ENCODE assay signal across 7 cellular contexts in genomic region chr14:70939693-70940092, GRCh38. TPM values are rescaled to one million over a fixed set of nuclear protein-coding genes. Genes with fewer than 3 reads are reported as not detected.
DNase-seq lines count a peak whose midpoint lies in the region; ATAC-seq and TF ChIP-seq lines count a peak whose summit lies in the region.
"Not testable (repeated sequence)": the region's sequence is repeated elsewhere in the genome, so short reads cannot be mapped to it uniquely, and the experiment has no call there.

No MANE protein-coding gene starts in this region.

- not testable (repeated sequence) for H3K4me3 ChIP-seq in CD4-positive, alpha-beta memory T cell (ENCODE audit: low read length in 2 of 2)

- DNase-seq in CD4-positive, alpha-beta memory T cell; T-helper 2 cell treated with Interferon-gamma antibody and Interleukin-4, amounts not matched to agents 5 μg/mL and 100 μg/mL, for 36 hours (ENCODE audit: low spot score); activated CD8-positive, alpha-beta T cell treated with anti-CD3 and anti-CD28 coated beads for 36 hours; activated T-helper 1 cell treated with anti-CD3 and anti-CD28 coated beads, Interleukin-12 subunit alpha, Interleukin-12 subunit beta, Interleukin-2, Interleukin-4 antibody, amounts not matched to agents 30 ng/mL and 10 ng/mL and 1 ng/mL, durations not matched to agents 14 hours and 24 hours and 36 hours (ENCODE audit: low spot score); immature natural killer cell; progenitor cell of endocrine pancreas (ENCODE audit: low spot score, unreplicated experiment): not testable (repeated sequence)

- H3K27ac ChIP-seq in CD4-positive, alpha-beta memory T cell (ENCODE audit: low read depth, low read length), result not testable (repeated sequence)

- POLR2A ChIA-PET in CD4-positive, alpha-beta memory T cell (lab: Charles Lee; ENCODE audit: partially characterized antibody), result interaction anchor here (2.9 to 4.3 kb wide), 3 partner anchors 15 to 33 kb away, joined by 9 to 96 read pairs (median 40); partner anchors contain the start of gene PCNX1
- POLR2A ChIA-PET in activated CD8-positive, alpha-beta T cell treated with anti-CD3 and anti-CD28 coated beads for 36 hours (lab: Charles Lee), result not testable (repeated sequence)

- H3K9me3 Mint-ChIP-seq in CD4-positive, alpha-beta memory T cell, result peaks cover 2 to 62% (median 50%) of the 10 kb centered on the region in 8 donors
- H3K9me3 Mint-ChIP-seq in T-helper 2 cell treated with Interferon-gamma antibody and Interleukin-4, amounts not matched to agents 5 μg/mL and 100 μg/mL, for 36 hours, result peaks cover 53% of the 10 kb centered on the region
- peaks cover 55% of the 10 kb centered on the region for H3K9me3 Mint-ChIP-seq in activated CD8-positive, alpha-beta T cell treated with anti-CD3 and anti-CD28 coated beads for 36 hours
- peaks cover 59% of the 10 kb centered on the region for H3K9me3 Mint-ChIP-seq in activated T-helper 1 cell treated with anti-CD3 and anti-CD28 coated beads, Interleukin-12 subunit alpha, Interleukin-12 subunit beta, Interleukin-2, Interleukin-4 antibody, amounts not matched to agents 30 ng/mL and 10 ng/mL and 1 ng/mL, durations not matched to agents 14 hours and 24 hours and 36 hours
- H3K9me3 Mint-ChIP-seq in activated naive CD8-positive, alpha-beta T cell (ENCODE audit: low read depth), result peaks cover 24% of the 10 kb centered on the region
- H3K9me3 Mint-ChIP-seq in immature natural killer cell, result peaks cover 3 to 19% (median 13%) of the 10 kb centered on the region in 6 donors
- H3K9me3 Mint-ChIP-seq in progenitor cell of endocrine pancreas (ENCODE audit: low read depth), result peaks cover 63% of the 10 kb centered on the region

- H3K27ac Mint-ChIP-seq in CD4-positive, alpha-beta memory T cell, result peak overlapping the region; percentile 88 to 98 (median 94)
- peak overlapping the region; percentile 33 for H3K27ac Mint-ChIP-seq in T-helper 2 cell treated with Interferon-gamma antibody and Interleukin-4, amounts not matched to agents 5 μg/mL and 100 μg/mL, for 36 hours
- H3K27ac Mint-ChIP-seq in activated CD8-positive, alpha-beta T cell treated with anti-CD3 and anti-CD28 coated beads for 36 hours, result peak overlapping the region; percentile 79
- peak overlapping the region; percentile 26 for H3K27ac Mint-ChIP-seq in activated T-helper 1 cell treated with anti-CD3 and anti-CD28 coated beads, Interleukin-12 subunit alpha, Interleukin-12 subunit beta, Interleukin-2, Interleukin-4 antibody, amounts not matched to agents 30 ng/mL and 10 ng/mL and 1 ng/mL, durations not matched to agents 14 hours and 24 hours and 36 hours
- peak overlapping the region; percentile 91 for H3K27ac Mint-ChIP-seq in activated naive CD8-positive, alpha-beta T cell
- peak overlapping the region; percentile 14 to 97 (median 86) for H3K27ac Mint-ChIP-seq in immature natural killer cell
- peak overlapping the region; percentile 21 for H3K27ac Mint-ChIP-seq in progenitor cell of endocrine pancreas

- H3K36me3 ChIP-seq in CD4-positive, alpha-beta memory T cell (ENCODE audit: insufficient read depth, low read length), result not testable (repeated sequence)

- not testable (repeated sequence) for H3K9me3 ChIP-seq in CD4-positive, alpha-beta memory T cell (ENCODE audit: control insufficient read depth in 1 of 2, low read length in 2 of 2)

- peaks cover 42 to 54% of the 10 kb centered on the region in 2 donors for H3K36me3 Mint-ChIP-seq in CD4-positive, alpha-beta memory T cell
- peaks cover 77% of the 10 kb centered on the region for H3K36me3 Mint-ChIP-seq in T-helper 2 cell treated with Interferon-gamma antibody and Interleukin-4, amounts not matched to agents 5 μg/mL and 100 μg/mL, for 36 hours (ENCODE audit: low read depth)
- H3K36me3 Mint-ChIP-seq in activated CD8-positive, alpha-beta T cell treated with anti-CD3 and anti-CD28 coated beads for 36 hours (ENCODE audit: low read depth), result peaks cover 77% of the 10 kb centered on the region
- H3K36me3 Mint-ChIP-seq in activated T-helper 1 cell treated with anti-CD3 and anti-CD28 coated beads, Interleukin-12 subunit alpha, Interleukin-12 subunit beta, Interleukin-2, Interleukin-4 antibody, amounts not matched to agents 30 ng/mL and 10 ng/mL and 1 ng/mL, durations not matched to agents 14 hours and 24 hours and 36 hours (ENCODE audit: low read depth), result peaks cover 60% of the 10 kb centered on the region
- H3K36me3 Mint-ChIP-seq in activated naive CD8-positive, alpha-beta T cell, result peaks cover 40% of the 10 kb centered on the region
- H3K36me3 Mint-ChIP-seq in immature natural killer cell (peaks cover 14 to 21% (median 19%) of the 10 kb centered on the region in 3 donors), progenitor cell of endocrine pancreas (ENCODE audit: insufficient read depth) (peaks cover 64% of the 10 kb centered on the region)

- H3K27me3 ChIP-seq in CD4-positive, alpha-beta memory T cell (ENCODE audit: insufficient read depth, low read length), result not testable (repeated sequence)

- H3K4me1 Mint-ChIP-seq in CD4-positive, alpha-beta memory T cell, result peaks cover 68 to 97% (median 79%) of the 10 kb centered on the region in 4 donors
- peaks cover 47% of the 10 kb centered on the region for H3K4me1 Mint-ChIP-seq in T-helper 2 cell treated with Interferon-gamma antibody and Interleukin-4, amounts not matched to agents 5 μg/mL and 100 μg/mL, for 36 hours (ENCODE audit: low read depth)
- H3K4me1 Mint-ChIP-seq in activated CD8-positive, alpha-beta T cell treated with anti-CD3 and anti-CD28 coated beads for 36 hours (ENCODE audit: low read depth), result peaks cover 84% of the 10 kb centered on the region
- H3K4me1 Mint-ChIP-seq in activated T-helper 1 cell treated with anti-CD3 and anti-CD28 coated beads, Interleukin-12 subunit alpha, Interleukin-12 subunit beta, Interleukin-2, Interleukin-4 antibody, amounts not matched to agents 30 ng/mL and 10 ng/mL and 1 ng/mL, durations not matched to agents 14 hours and 24 hours and 36 hours (ENCODE audit: low read depth), result peaks cover 75% of the 10 kb centered on the region
- H3K4me1 Mint-ChIP-seq in activated naive CD8-positive, alpha-beta T cell (ENCODE audit: low read depth), result peaks cover 78% of the 10 kb centered on the region
- peaks cover 90 to 93% of the 10 kb centered on the region in 2 donors for H3K4me1 Mint-ChIP-seq in immature natural killer cell
- not testable (repeated sequence) for H3K4me1 Mint-ChIP-seq in progenitor cell of endocrine pancreas (ENCODE audit: low read depth)

- H3K4me3 Mint-ChIP-seq in CD4-positive, alpha-beta memory T cell, result peak overlapping the region; percentile 49 to 93 (median 65)
- peak overlapping the region; percentile 25 for H3K4me3 Mint-ChIP-seq in T-helper 2 cell treated with Interferon-gamma antibody and Interleukin-4, amounts not matched to agents 5 μg/mL and 100 μg/mL, for 36 hours
- H3K4me3 Mint-ChIP-seq in activated CD8-positive, alpha-beta T cell treated with anti-CD3 and anti-CD28 coated beads for 36 hours; activated T-helper 1 cell treated with anti-CD3 and anti-CD28 coated beads, Interleukin-12 subunit alpha, Interleukin-12 subunit beta, Interleukin-2, Interleukin-4 antibody, amounts not matched to agents 30 ng/mL and 10 ng/mL and 1 ng/mL, durations not matched to agents 14 hours and 24 hours and 36 hours; activated naive CD8-positive, alpha-beta T cell; progenitor cell of endocrine pancreas (ENCODE audit: low read depth): not testable (repeated sequence)
- peak overlapping the region in 4 of 5 donors; percentile 2 to 77 (median 40) for H3K4me3 Mint-ChIP-seq in immature natural killer cell

- CTCF ChIA-PET in CD4-positive, alpha-beta memory T cell (lab: Charles Lee; ENCODE audit: partially characterized antibody), result interaction anchor here (1.6 to 8.1 kb wide), 5 partner anchors 9 to 122 kb away, joined by 3 to 73 read pairs (median 21); partner anchors contain the start of gene PCNX1
- CTCF ChIA-PET in activated CD8-positive, alpha-beta T cell treated with anti-CD3 and anti-CD28 coated beads for 36 hours (lab: Charles Lee), result not testable (repeated sequence)

- intact Hi-C loops in CD4-positive, alpha-beta memory T cell (cut with micrococcal nuclease); activated CD8-positive, alpha-beta T cell treated with anti-CD3 and anti-CD28 coated beads for 36 hours (cut with micrococcal nuclease); activated T-helper 1 cell treated with anti-CD3 and anti-CD28 coated beads, Interleukin-12 subunit alpha, Interleukin-12 subunit beta, Interleukin-2, Interleukin-4 antibody, amounts not matched to agents 30 ng/mL and 10 ng/mL and 1 ng/mL, durations not matched to agents 14 hours and 24 hours and 36 hours (cut with micrococcal nuclease): not testable (repeated sequence)

- TF ChIP-seq CTCF in activated CD8-positive, alpha-beta T cell treated with anti-CD3 and anti-CD28 coated beads for 36 hours (IDR thresholded peaks at IDR 0.05); progenitor cell of endocrine pancreas (IDR thresholded peaks at IDR 0.05; ENCODE audit: unreplicated experiment): not testable (repeated sequence)

- not testable (repeated sequence) for ATAC-seq in activated CD8-positive, alpha-beta T cell treated with anti-CD3 and anti-CD28 coated beads for 36 hours

- not testable (repeated sequence) for H3K27me3 Mint-ChIP-seq in CD4-positive, alpha-beta memory T cell; T-helper 2 cell treated with Interferon-gamma antibody and Interleukin-4, amounts not matched to agents 5 μg/mL and 100 μg/mL, for 36 hours (ENCODE audit: low read depth); activated CD8-positive, alpha-beta T cell treated with anti-CD3 and anti-CD28 coated beads for 36 hours; activated T-helper 1 cell treated with anti-CD3 and anti-CD28 coated beads, Interleukin-12 subunit alpha, Interleukin-12 subunit beta, Interleukin-2, Interleukin-4 antibody, amounts not matched to agents 30 ng/mL and 10 ng/mL and 1 ng/mL, durations not matched to agents 14 hours and 24 hours and 36 hours (ENCODE audit: insufficient read depth); activated naive CD8-positive, alpha-beta T cell; immature natural killer cell (ENCODE audit: low read depth in 3 of 3); progenitor cell of endocrine pancreas

- H3K4me1 ChIP-seq in CD4-positive, alpha-beta memory T cell (ENCODE audit: insufficient read depth, low read length), result peaks cover 44% of the 10 kb centered on the region

RNA-seq across cellular contexts. Expression of gene PCNX1, which starts 32.4 kb away (rescaled TPM):
- total RNA-seq in CD4-positive, alpha-beta memory T cell, result 100 to 1,000 TPM; 115 to 128 TPM
- polyA plus RNA-seq in CD4-positive, alpha-beta memory T cell, result 10 to 100 TPM; 10.7 to 21.8 TPM
- total RNA-seq in activated CD8-positive, alpha-beta T cell treated with anti-CD3 and anti-CD28 coated beads for 36 hours, result 10 to 100 TPM; 32.7 to 42.6 TPM
- 37.9 and 42.7 TPM in 2 replicates for total RNA-seq in activated T-helper 1 cell treated with anti-CD3 and anti-CD28 coated beads, Interleukin-12 subunit alpha, Interleukin-12 subunit beta, Interleukin-2, Interleukin-4 antibody, amounts not matched to agents 30 ng/mL and 10 ng/mL and 1 ng/mL, durations not matched to agents 14 hours and 24 hours and 36 hours
- polyA plus RNA-seq in immature natural killer cell, result 10 to 100 TPM in 1 of 3 donors, 1 to 10 TPM in 2; 4.6 to 17.2 (median 4.6) TPM
- total RNA-seq in progenitor cell of endocrine pancreas, result 56.4 and 65.8 TPM in 2 replicates

Comparison
In these comparisons a context has a peak if more than half of its experiments do, and no peak if none do; other contexts are left out.
1. H3K27ac Mint-ChIP-seq: peak in every context shown above with its lines; median percentile 94 in CD4-positive, alpha-beta memory T cell; 91 in activated naive CD8-positive, alpha-beta T cell; 86 in immature natural killer cell; 79 in activated CD8-positive, alpha-beta T cell treated with anti-CD3 and anti-CD28 coated beads for 36 hours; 33 in T-helper 2 cell treated with Interferon-gamma antibody and Interleukin-4, amounts not matched to agents 5 μg/mL and 100 μg/mL, for 36 hours; 26 in activated T-helper 1 cell treated with anti-CD3 and anti-CD28 coated beads, Interleukin-12 subunit alpha, Interleukin-12 subunit beta, Interleukin-2, Interleukin-4 antibody, amounts not matched to agents 30 ng/mL and 10 ng/mL and 1 ng/mL, durations not matched to agents 14 hours and 24 hours and 36 hours; 21 in progenitor cell of endocrine pancreas.